8 cellular contexts compared by ENCODE assay signal in genomic region chrX:47560831-47561652, GRCh38. TPM values are rescaled to one million over a fixed set of nuclear protein-coding genes. Genes with fewer than 3 reads are reported as not detected.
DNase-seq lines count a peak whose midpoint lies in the region; ATAC-seq and TF ChIP-seq lines count a peak whose summit lies in the region.

Gene ARAF (plus strand): TSS chrX:47561205. CDS start chrX:47562968, 1,763 bp downstream.

- 31% methylated on average over 45 of the region's 61 CpGs for WGBS in SK-N-SH (ENCODE audit: low lambda C conversion rate)
- 40% methylated on average over 7 of the region's 61 CpGs; no CpG with 5 or more reads in 1 of the 2 donors for WGBS in gastroesophageal sphincter (ENCODE audit: low coverage in 1 of 2), 2 donors

- H3F3A ChIP-seq in SK-N-SH (replicated peaks; ENCODE audit: insufficient read depth) = peaks cover 3% of the 10 kb centered on the region

- H3K36me3 ChIP-seq in SK-N-SH (replicated peaks in 1 of 2; ENCODE audit: control insufficient read depth in 1 of 2, insufficient read depth in 2 of 2, low read length in 1 of 2) (peaks cover 0 to 11% of the 10 kb centered on the region in 2 experiments), gastroesophageal sphincter (peaks cover 0 to 32% of the 10 kb centered on the region in 2 donors)

- POLR2A ChIA-PET in SK-N-SH (lab: Yijun Ruan, JAX) = no interaction called here

- DNase-seq in GM04504 (ENCODE audit: low read depth) (peak; percentile 98), NCI-H1048 (lab: John Stamatoyannopoulos, UW) (peak; percentile 83), SK-N-SH (peak; percentile 94), non-pigmented ciliary epithelial cell (ENCODE audit: low read depth) (peak; percentile 98), superior temporal gyrus (ENCODE audit: extremely low spot score) (peak; percentile 97)
- peak; percentile 95 for DNase-seq in activated naive CD4-positive, alpha-beta T cell treated with anti-CD3 and anti-CD28 coated beads, Interleukin-2, amount 50 U/mL, for 16 hours

- H3K4me3 ChIP-seq in SK-N-SH (ENCODE audit: low read depth in 2 of 2, low read length in 1 of 2) (peak within 1 kb of the TSS; percentile 65 to 72), gastroesophageal sphincter (peak within 1 kb of the TSS; percentile 61 to 66)

- H3K9me2 ChIP-seq in SK-N-SH = no peaks in the 10 kb centered on the region

- TF ChIP-seq RAD21 in SK-N-SH (IDR thresholded peaks at IDR 0.05; ENCODE audit: low read length) = no peak

- peak within 1 kb of the TSS; percentile 66; the same call in 1 of the 2 replicates for H2AFZ ChIP-seq in SK-N-SH (ENCODE audit: low read depth)

- H3K4me1 ChIP-seq in SK-N-SH (ENCODE audit: control insufficient read depth in 1 of 2, insufficient read depth in 2 of 2, low read depth in 1 of 2, low read length in 1 of 2) (peaks cover 0 to 6% of the 10 kb centered on the region in 2 experiments; a peak in 1 of 4 replicates), gastroesophageal sphincter (peaks cover 0 to 38% (median 2%) of the 10 kb centered on the region in 3 donors)

- H3K27me3 ChIP-seq in SK-N-SH (ENCODE audit: insufficient read depth) (no peaks in the 10 kb centered on the region; the same call in 1 of the 2 replicates), gastroesophageal sphincter (no peaks in the 10 kb centered on the region)

- peak in 1 of 2 donors; percentile 28 for TF ChIP-seq POLR2A in gastroesophageal sphincter (IDR thresholded peaks at IDR 0.05)

- H3K9me3 ChIP-seq in SK-N-SH (no peaks in the 10 kb centered on the region), gastroesophageal sphincter (no peaks in the 10 kb centered on the region)

- CTCF ChIA-PET in SK-N-SH (lab: Yijun Ruan, JAX) = no interaction called here

- no peaks in the 10 kb centered on the region for H4K20me1 ChIP-seq in SK-N-SH (ENCODE audit: insufficient read depth)

- ATAC-seq in HG02571 (IDR thresholded peaks at IDR 0.05; ENCODE audit: unreplicated experiment) (peak; percentile 89), gastroesophageal sphincter (peak; percentile 95)

- peak within 1 kb of the TSS; percentile 80 to 89 for H3K27ac ChIP-seq in SK-N-SH (ENCODE audit: low read depth in 2 of 2, low read length in 1 of 2)
- peak within 1 kb of the TSS; percentile 93 to 97 (median 95) for H3K27ac ChIP-seq in gastroesophageal sphincter

- TF ChIP-seq CTCF in SK-N-SH (IDR thresholded peaks at IDR 0.05) (no peak), gastroesophageal sphincter (IDR thresholded peaks at IDR 0.05) (no peak)

- H3K4me2 ChIP-seq in SK-N-SH = peak within 1 kb of the TSS; percentile 77

- peak within 1 kb of the TSS; percentile 78 for H3K9ac ChIP-seq in SK-N-SH

- peaks cover 34% of the 10 kb centered on the region for H3K79me2 ChIP-seq in SK-N-SH (ENCODE audit: insufficient read depth)

- 0 out of 4 replicates have a peak, but pooled peaks of 1 of the 2 experiments have one; percentile 11 for TF ChIP-seq EP300 in SK-N-SH (IDR thresholded peaks at IDR 0.05; ENCODE audit: borderline replicate concordance in 1 of 2, low read depth in 1 of 2, low read length in 1 of 2)
- TF ChIP-seq EP300 in gastroesophageal sphincter (IDR thresholded peaks at IDR 0.05) = no peak

TF ChIP-seq in SK-N-SH, 30 proteins besides CTCF, POLR2A, EP300 and RAD21 (continues in another document):
- TF ChIP-seq CHD2 (IDR thresholded peaks at IDR 0.05; ENCODE audit: low read length, partially characterized antibody) (peak; percentile 26), YY1 (IDR thresholded peaks at IDR 0.05; ENCODE audit: low read depth) (peak; percentile 71; the same call in 1 of the 2 replicates), MEF2A (IDR thresholded peaks at IDR 0.05; ENCODE audit: borderline replicate concordance, low read depth) (no peak), NRF1 (IDR thresholded peaks at IDR 0.05; ENCODE audit: low read depth, low read length) (peak; percentile 80), NFIC (IDR thresholded peaks at IDR 0.05; ENCODE audit: borderline replicate concordance) (no peak), TCF12 (IDR thresholded peaks at IDR 0.05) (no peak), USF1 (IDR thresholded peaks at IDR 0.05; ENCODE audit: borderline replicate concordance, low read depth) (no peak), GABPA (IDR thresholded peaks at IDR 0.05; ENCODE audit: low read depth) (peak; percentile 60), RXRA (IDR thresholded peaks at IDR 0.05; ENCODE audit: borderline replicate concordance, low read depth) (no peak), ELF1 (IDR thresholded peaks at IDR 0.05) (no peak; the same call in 1 of the 2 replicates), GATA2 (CRISPR knock-in tag; IDR thresholded peaks at IDR 0.05) (no peak), TAF1 (IDR thresholded peaks at IDR 0.05; ENCODE audit: borderline replicate concordance, low read depth, low read length) (peak; percentile 75; the same call in 1 of the 2 replicates), JUND (IDR thresholded peaks at IDR 0.05) (no peak), POLR2AphosphoS5 (IDR thresholded peaks at IDR 0.05; ENCODE audit: low read depth, low read length) (peak; percentile 64), USF2 (IDR thresholded peaks at IDR 0.05; ENCODE audit: borderline replicate concordance, low read depth, low read length) (no peak), PBX3 (IDR thresholded peaks at IDR 0.05) (peak; percentile 99), FOXM1 (IDR thresholded peaks at IDR 0.05; ENCODE audit: low read depth) (no peak), FOSL2 (IDR thresholded peaks at IDR 0.05; ENCODE audit: borderline replicate concordance, low read depth) (no peak), MXI1 (IDR thresholded peaks at IDR 0.05; ENCODE audit: low read depth, low read length) (peak; percentile 43; the same call in 1 of the 2 replicates), RCOR1 (IDR thresholded peaks at IDR 0.05; ENCODE audit: low read length) (0 out of 2 replicates have a peak, but pooled peaks have one; percentile 43), SMC3 (IDR thresholded peaks at IDR 0.05; ENCODE audit: low read depth, low read length) (no peak), ZBTB33 (IDR thresholded peaks at IDR 0.05; ENCODE audit: borderline replicate concordance, low read depth) (no peak), IRF3 (IDR thresholded peaks at IDR 0.05; ENCODE audit: low read depth, low read length) (peak; percentile 50; the same call in 1 of the 2 replicates), SIN3A (IDR thresholded peaks at IDR 0.05; ENCODE audit: borderline replicate concordance, low read depth, low read length) (no peak)

RNA-seq across cellular contexts. Expression of gene ARAF, which starts in this region (rescaled TPM):
- polyA plus RNA-seq in SK-N-SH (2012; rRNA removed) = 43.7 and 48.6 TPM in 2 replicates
- polyA plus RNA-seq in SK-N-SH (2012; cell fraction: cytosol; rRNA removed) = 25.0 and 31.0 TPM in 2 replicates
- 113 and 127 TPM in 2 replicates for polyA plus RNA-seq in SK-N-SH (2012; cell fraction: nucleus; rRNA removed)
- total RNA-seq in gastroesophageal sphincter = 10 to 100 TPM; 27.5 to 46.8 (median 38.5) TPM

Comparison
In these comparisons a context has a peak if more than half of its experiments do, and no peak if none do; other contexts are left out.
1. Peak in every context shown above with its lines: DNase-seq, ATAC-seq, H3K4me3 ChIP-seq and H3K27ac ChIP-seq.